Comparison of ENCODE assay signal across 20 cellular contexts in genomic region chr19:12597594-12597993, GRCh38.
"Had no signal": no experiment of that assay in that cellular context is flagged by ENCODE, and none has a peak within 500 bp of the region (broad histone marks: within the 10 kb centered on the region; RNA-seq: fewer than 3 reads in every experiment).

No MANE protein-coding gene starts in this region.

- FAIRE-seq: endothelial cell of umbilical vein, kidney, pancreas had no signal

- H3K4me3 Mint-ChIP-seq: naive thymus-derived CD8-positive, alpha-beta T cell; neural crest cell; stimulated activated memory B cell treated with anti-CD40 and anti-IgM and Interleukin-4, amounts not matched to agents 10 μg/mL and 1 μg/mL and 100 μg/mL, for 72 hours; stimulated activated naive CD8-positive, alpha-beta T cell treated with anti-CD3 and anti-CD28 coated beads, Interleukin-15, Interleukin-2, amounts not matched to agents 100 ng/mL and 50 ng/mL, for 24 hours had no signal

- H3K27ac ChIP-seq: colonic mucosa, foreskin keratinocyte, pancreas, spleen, tibial artery had no signal

- H3K9me3 ChIP-seq: colonic mucosa, pancreas, spleen, tibial artery had no signal

- H3K27me3 Mint-ChIP-seq: naive thymus-derived CD8-positive, alpha-beta T cell; progenitor cell of endocrine pancreas; stimulated activated memory B cell treated with anti-CD40 and anti-IgM and Interleukin-4, amounts not matched to agents 10 μg/mL and 1 μg/mL and 100 μg/mL, for 72 hours; stimulated activated naive CD8-positive, alpha-beta T cell treated with anti-CD3 and anti-CD28 coated beads, Interleukin-15, Interleukin-2, amounts not matched to agents 100 ng/mL and 50 ng/mL, for 24 hours had no signal

- ATAC-seq: foreskin keratinocyte; naive thymus-derived CD8-positive, alpha-beta T cell; pancreas; sciatic nerve; stimulated activated memory B cell treated with anti-CD40 and anti-IgM and Interleukin-4, amounts not matched to agents 10 μg/mL and 1 μg/mL and 100 μg/mL, for 72 hours had no signal

- H3K27me3 ChIP-seq: colonic mucosa, foreskin keratinocyte, pancreas, spleen, tibial artery had no signal

- H3K4me1 ChIP-seq: colonic mucosa, foreskin keratinocyte, pancreas, spleen, tibial artery had no signal

- H3K9me3 Mint-ChIP-seq: naive thymus-derived CD8-positive, alpha-beta T cell; neural crest cell; stimulated activated memory B cell treated with anti-CD40 and anti-IgM and Interleukin-4, amounts not matched to agents 10 μg/mL and 1 μg/mL and 100 μg/mL, for 72 hours; stimulated activated naive CD8-positive, alpha-beta T cell treated with anti-CD3 and anti-CD28 coated beads, Interleukin-15, Interleukin-2, amounts not matched to agents 100 ng/mL and 50 ng/mL, for 24 hours had no signal

- H3K36me3 ChIP-seq: colonic mucosa, pancreas had no signal

- H3K27ac Mint-ChIP-seq: progenitor cell of endocrine pancreas; stimulated activated memory B cell treated with anti-CD40 and anti-IgM and Interleukin-4, amounts not matched to agents 10 μg/mL and 1 μg/mL and 100 μg/mL, for 72 hours; stimulated activated naive CD8-positive, alpha-beta T cell treated with anti-CD3 and anti-CD28 coated beads, Interleukin-15, Interleukin-2, amounts not matched to agents 100 ng/mL and 50 ng/mL, for 24 hours had no signal

- H3K4me1 Mint-ChIP-seq: neural crest cell; stimulated activated memory B cell treated with anti-CD40 and anti-IgM and Interleukin-4, amounts not matched to agents 10 μg/mL and 1 μg/mL and 100 μg/mL, for 72 hours had no signal

- DNase-seq: colonic mucosa; dermis blood vessel endothelial cell; erythroblast; foreskin keratinocyte; kidney; left cardiac atrium; mammary epithelial cell; naive thymus-derived CD8-positive, alpha-beta T cell; spleen; stimulated activated CD4-positive, alpha-beta T cell treated with anti-CD3 and anti-CD28 coated beads, Interleukin-15, amount 100 ng/mL, for 24 hours; stimulated activated CD4-positive, alpha-beta T cell treated with anti-CD3 and anti-CD28 coated beads, Interleukin-1b, Interleukin-23, amount 100 ng/mL, for 48 hours; stimulated activated CD4-positive, alpha-beta T cell treated with anti-CD3 and anti-CD28 coated beads, Interleukin-4, amount 100 ng/mL, for 24 hours had no signal

- H3K4me3 ChIP-seq: colonic mucosa, pancreas, spleen, tibial artery had no signal
